ENCODE assay signal across 14 cellular contexts in genomic region chr3:56254835-56255234, GRCh38.
DNase-seq lines count a peak whose midpoint lies in the region; ATAC-seq, FAIRE-seq and TF ChIP-seq lines count a peak whose summit lies in the region.
"Had no signal": no experiment of that assay in that cellular context is flagged by ENCODE, and none has a peak within 500 bp of the region (broad histone marks: within the 10 kb centered on the region; RNA-seq: fewer than 3 reads in every experiment).

No MANE protein-coding gene starts in this region.

- no peaks in the 10 kb centered on the region for H3K4me1 ChIP-seq in OCI-LY1 (ENCODE audit: insufficient read depth, low read length, severe bottlenecking)
- H3K4me1 ChIP-seq in endothelial cell of umbilical vein (ENCODE audit: control insufficient read depth, extremely low read depth, insufficient read depth, low read length), result no peaks in the 10 kb centered on the region
- peaks cover 27% of the 10 kb centered on the region for H3K4me1 ChIP-seq in neural progenitor cell
- no peaks in the 10 kb centered on the region for H3K4me1 ChIP-seq in effector memory CD4-positive, alpha-beta T cell (ENCODE audit: control insufficient read depth, insufficient read depth, low read length, poor library complexity, severe bottlenecking)

- H3K27ac ChIP-seq in OCI-LY1 (ENCODE audit: low read depth, low read length, poor library complexity, severe bottlenecking) (no peak overlapping the region), endothelial cell of umbilical vein (ENCODE audit: insufficient read depth, low read depth, low read length) (no peak overlapping the region), neural progenitor cell (no peak overlapping the region)
- H3K27ac ChIP-seq in effector memory CD4-positive, alpha-beta T cell (ENCODE audit: insufficient read depth, low read length, poor library complexity, severe bottlenecking), result no peak overlapping the region
- H3K27ac ChIP-seq: epithelial cell of prostate, neutrophil had no signal

- CTCF ChIA-PET in endothelial cell of umbilical vein (lab: Charles Lee), result interaction anchor here (1.8 to 6.7 kb wide), 3 partner anchors 13 to 769 kb away, joined by 4 to 98 read pairs (median 15); partner anchors contain the start of gene WNT5A

- H2AFZ ChIP-seq in OCI-LY1 (ENCODE audit: low read length), result no peak overlapping the region
- no peak overlapping the region for H2AFZ ChIP-seq in endothelial cell of umbilical vein (ENCODE audit: low read depth, low read length)
- no peak overlapping the region for H2AFZ ChIP-seq in neural progenitor cell (replicated peaks)

- H3K27me3 Mint-ChIP-seq in neural progenitor cell (ENCODE audit: insufficient read depth, low read depth), result peaks cover 3% of the 10 kb centered on the region

- TF ChIP-seq CTCF in GM12864 (IDR thresholded peaks at IDR 0.05; ENCODE audit: low read depth, low read length, missing control alignments) (peak; percentile 32), OCI-LY1 (IDR thresholded peaks at IDR 0.05; ENCODE audit: low read length) (peak; percentile 39), endothelial cell of umbilical vein (IDR thresholded peaks at IDR 0.05; ENCODE audit: extremely low read depth in 1 of 2, insufficient read depth in 1 of 2, low read depth in 1 of 2, low read length in 2 of 2) (peak; percentile 10 to 14), neural progenitor cell (IDR thresholded peaks at IDR 0.05) (peak; percentile 38)

- ATAC-seq in HG03439 (IDR thresholded peaks at IDR 0.05; ENCODE audit: unreplicated experiment) (no peak), GM21723 (IDR thresholded peaks at IDR 0.05; ENCODE audit: unreplicated experiment) (no peak)
- ATAC-seq: activated CD8-positive, alpha-beta memory T cell treated with anti-CD3 and anti-CD28 coated beads, Interleukin-2, amount 10 ng/mL, durations not matched to agents 7 days and 5 days had no signal

- H3K4me3 Mint-ChIP-seq in neural progenitor cell, result no peak overlapping the region
- H3K4me3 Mint-ChIP-seq: activated CD8-positive, alpha-beta memory T cell treated with anti-CD3 and anti-CD28 coated beads, Interleukin-2, amount 10 ng/mL, durations not matched to agents 7 days and 5 days had no signal

- H3F3A ChIP-seq in OCI-LY1 (ENCODE audit: insufficient read depth, low read length), result no peaks in the 10 kb centered on the region
- H3F3A ChIP-seq in neural progenitor cell (ENCODE audit: low read depth), result peaks cover 15% of the 10 kb centered on the region

- H3K9ac ChIP-seq in OCI-LY1 (ENCODE audit: low read length) (no peak overlapping the region), endothelial cell of umbilical vein (replicated peaks; ENCODE audit: extremely low read depth, insufficient read depth, low read length) (no peak overlapping the region), neural progenitor cell (no peak overlapping the region)

- H3K27ac Mint-ChIP-seq in neural progenitor cell, result no peak overlapping the region
- H3K27ac Mint-ChIP-seq: activated CD8-positive, alpha-beta memory T cell treated with anti-CD3 and anti-CD28 coated beads, Interleukin-2, amount 10 ng/mL, durations not matched to agents 7 days and 5 days had no signal

- H3K9me3 Mint-ChIP-seq in neural progenitor cell, result peaks cover 4% of the 10 kb centered on the region

- DNase-seq in GM12864 (ENCODE audit: low read depth) (no peak), endothelial cell of umbilical vein (ENCODE audit: low read depth, low spot score) (no peak), neural progenitor cell (ENCODE audit: low spot score) (no peak), NCI-H1436 (lab: John Stamatoyannopoulos, UW) (no peak)
- no peak for DNase-seq in effector memory CD4-positive, alpha-beta T cell
- DNase-seq: activated CD8-positive, alpha-beta memory T cell treated with anti-CD3 and anti-CD28 coated beads, Interleukin-2, amount 10 ng/mL, durations not matched to agents 7 days and 5 days; amniotic stem cell; NCI-H1436 treated with DMSO at 0.1 percent for 48 hours; T1000 had no signal

- peak; percentile 26 for FAIRE-seq in endothelial cell of umbilical vein (lab: Jason Lieb, UNC)

- POLR2A ChIA-PET in endothelial cell of umbilical vein (lab: Charles Lee), result no interaction called here

- dilution Hi-C loops in endothelial cell of umbilical vein (cut with MboI; ENCODE audit: extremely low pct_ligation_motif_present, low sequenced_read_pairs), result no loop called here

- TF ChIP-seq POLR2A in endothelial cell of umbilical vein (IDR thresholded peaks at IDR 0.05; ENCODE audit: low read depth, low read length), result no peak

- no peaks in the 10 kb centered on the region for H3K9me1 ChIP-seq in endothelial cell of umbilical vein (replicated peaks; ENCODE audit: control insufficient read depth, extremely low read depth, insufficient read depth, low read length)

- H4K20me1 ChIP-seq in OCI-LY1 (ENCODE audit: insufficient read depth, low read length), result no peaks in the 10 kb centered on the region
- H4K20me1 ChIP-seq in endothelial cell of umbilical vein (replicated peaks; ENCODE audit: control insufficient read depth, extremely low read depth, insufficient read depth, low read length), result no peaks in the 10 kb centered on the region
- no peaks in the 10 kb centered on the region for H4K20me1 ChIP-seq in neural progenitor cell (ENCODE audit: low read depth)

- no peaks in the 10 kb centered on the region for H3K27me3 ChIP-seq in OCI-LY1 (ENCODE audit: insufficient read depth, low read length)
- no peaks in the 10 kb centered on the region for H3K27me3 ChIP-seq in endothelial cell of umbilical vein (ENCODE audit: control insufficient read depth in 2 of 2, insufficient read depth in 2 of 2, low read length in 2 of 2)
- no peaks in the 10 kb centered on the region for H3K27me3 ChIP-seq in neural progenitor cell
- no peaks in the 10 kb centered on the region for H3K27me3 ChIP-seq in effector memory CD4-positive, alpha-beta T cell (replicated peaks; ENCODE audit: control insufficient read depth, insufficient read depth, low read length, poor library complexity, severe bottlenecking)

- BruUV-seq in endothelial cell of umbilical vein (replicated peaks; lab: Mats Ljungman, UMichigan), result no TSS peak

- H3K36me3 ChIP-seq in OCI-LY1 (ENCODE audit: insufficient read depth, low read length) (no peaks in the 10 kb centered on the region), endothelial cell of umbilical vein (ENCODE audit: control insufficient read depth in 2 of 2, extremely low read depth in 1 of 2, insufficient read depth in 2 of 2, low read length in 2 of 2) (no peaks in the 10 kb centered on the region), neural progenitor cell (no peaks in the 10 kb centered on the region)
- no peaks in the 10 kb centered on the region for H3K36me3 ChIP-seq in effector memory CD4-positive, alpha-beta T cell (ENCODE audit: control insufficient read depth, insufficient read depth, low read length)
- H3K36me3 ChIP-seq: neutrophil had no signal

- no peaks in the 10 kb centered on the region for H3K9me2 ChIP-seq in OCI-LY1 (ENCODE audit: low read depth, low read length)

- no peaks in the 10 kb centered on the region for H3K36me3 Mint-ChIP-seq in neural progenitor cell
- H3K36me3 Mint-ChIP-seq: activated CD8-positive, alpha-beta memory T cell treated with anti-CD3 and anti-CD28 coated beads, Interleukin-2, amount 10 ng/mL, durations not matched to agents 7 days and 5 days had no signal

- no peak overlapping the region for H3K4me3 ChIP-seq in GM12864 (ENCODE audit: low read depth, low read length)
- no peak overlapping the region for H3K4me3 ChIP-seq in OCI-LY1 (ENCODE audit: low read depth, low read length, poor library complexity, severe bottlenecking)
- H3K4me3 ChIP-seq in endothelial cell of umbilical vein (replicated peaks in 1 of 3; ENCODE audit: insufficient read depth in 1 of 3, low read depth in 1 of 3, low read length in 3 of 3), result no peak overlapping the region
- no peak overlapping the region for H3K4me3 ChIP-seq in neural progenitor cell
- H3K4me3 ChIP-seq in effector memory CD4-positive, alpha-beta T cell (ENCODE audit: insufficient read depth, low read depth, low read length, poor library complexity, severe bottlenecking), result no peak overlapping the region

- H3K4me2 ChIP-seq in OCI-LY1 (ENCODE audit: low read length), result no peak overlapping the region
- no peak overlapping the region for H3K4me2 ChIP-seq in endothelial cell of umbilical vein (ENCODE audit: insufficient read depth, low read length)
- no peak overlapping the region for H3K4me2 ChIP-seq in neural progenitor cell

- H3K4me1 Mint-ChIP-seq in neural progenitor cell, result peaks cover 47% of the 10 kb centered on the region
- H3K4me1 Mint-ChIP-seq: activated CD8-positive, alpha-beta memory T cell treated with anti-CD3 and anti-CD28 coated beads, Interleukin-2, amount 10 ng/mL, durations not matched to agents 7 days and 5 days had no signal

- intact Hi-C loops in endothelial cell of umbilical vein (cut with micrococcal nuclease), result loop anchor here (1.0 to 5.0 kb wide), 2 partner anchors 48 to 192 kb away; no protein-coding TSS in a partner anchor

- H3K79me2 ChIP-seq in OCI-LY1 (ENCODE audit: insufficient read depth, low read length) (no peaks in the 10 kb centered on the region), endothelial cell of umbilical vein (ENCODE audit: control insufficient read depth, insufficient read depth, low read length) (no peaks in the 10 kb centered on the region), neural progenitor cell (ENCODE audit: low read depth) (no peaks in the 10 kb centered on the region)

- H3K9me3 ChIP-seq in OCI-LY1 (ENCODE audit: low read length) (no peaks in the 10 kb centered on the region), endothelial cell of umbilical vein (replicated peaks; ENCODE audit: control insufficient read depth, insufficient read depth, low read length) (no peaks in the 10 kb centered on the region), neural progenitor cell (ENCODE audit: low read depth) (no peaks in the 10 kb centered on the region)
- no peaks in the 10 kb centered on the region for H3K9me3 ChIP-seq in effector memory CD4-positive, alpha-beta T cell (ENCODE audit: control insufficient read depth, low read length)
- H3K9me3 ChIP-seq: neutrophil had no signal

TF ChIP-seq in endothelial cell of umbilical vein, 7 proteins besides CTCF, POLR2A, EP300 and RAD21:
- TF ChIP-seq MAX (IDR thresholded peaks at IDR 0.05; ENCODE audit: insufficient read depth, insufficient read length) (no peak), EZH2 (IDR thresholded peaks at IDR 0.05; ENCODE audit: borderline replicate concordance, low read depth, low read length, severe bottlenecking) (no peak), POLR2AphosphoS5 (IDR thresholded peaks at IDR 0.05; ENCODE audit: insufficient read depth, low read depth, low read length) (no peak), JUN (IDR thresholded peaks at IDR 0.05; ENCODE audit: borderline replicate concordance, insufficient read depth, insufficient read length, low read depth) (no peak), MYC (IDR thresholded peaks at IDR 0.05; ENCODE audit: low read depth, low read length) (no peak), FOS (IDR thresholded peaks at IDR 0.05; ENCODE audit: borderline replicate concordance, insufficient read depth, low read length) (no peak), GATA2 (IDR thresholded peaks at IDR 0.05; ENCODE audit: insufficient read depth, insufficient read length, low read depth, low read length) (no peak)
